ENCODE assay signal across 8 cellular contexts in the genomic region with DNA sequence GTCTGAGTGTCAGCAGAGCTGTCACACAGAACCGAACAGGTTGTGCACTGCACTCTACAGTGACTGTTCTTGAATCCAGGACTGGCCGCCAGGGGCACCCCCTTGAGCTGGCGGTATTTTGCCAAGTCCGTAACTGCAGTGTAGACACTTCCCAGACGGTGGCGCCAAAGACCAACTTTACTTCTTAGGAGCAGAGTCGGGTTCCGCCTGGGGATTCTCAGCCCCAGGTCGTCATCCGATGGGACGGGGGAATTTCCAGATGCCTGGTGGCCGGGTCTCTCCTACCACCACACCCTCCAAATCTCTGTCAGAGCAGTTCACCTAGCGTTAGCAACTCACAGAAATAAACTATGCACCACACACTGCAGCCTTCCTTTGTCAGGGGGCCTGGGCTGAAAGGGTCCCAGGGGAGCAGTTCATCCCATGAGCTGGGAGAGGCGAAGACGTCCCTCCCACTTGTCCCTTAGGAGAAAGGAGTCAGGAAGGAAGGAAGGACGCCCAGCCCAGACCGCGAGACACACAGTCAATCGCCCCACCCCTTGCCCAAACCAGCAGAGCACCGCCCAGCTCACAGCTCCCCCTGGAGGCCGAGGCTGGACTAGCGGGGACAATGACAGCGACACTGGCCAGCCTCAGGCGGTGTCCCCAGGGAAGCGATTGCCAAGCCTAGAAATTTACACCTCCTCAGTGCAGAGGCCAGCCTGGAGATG. TPM values are rescaled to one million over a fixed set of nuclear protein-coding genes. Genes with fewer than 3 reads are reported as not detected.
DNase-seq lines count a peak whose midpoint lies in the region; ATAC-seq, FAIRE-seq and TF ChIP-seq lines count a peak whose summit lies in the region.

No MANE protein-coding gene starts in this region.

- peak; percentile 98 for DNase-seq in ELR (ENCODE audit: low read depth)
- DNase-seq in H54 (ENCODE audit: insufficient read length, low spot score) = peak; percentile 77
- peak; percentile 88 for DNase-seq in LNCaP clone FGC (ENCODE audit: low read depth)
- peak; percentile 98 for DNase-seq in RPMI8226
- DNase-seq in activated T-helper 9 cell treated with anti-CD3 and anti-CD28 coated beads, Interleukin-2, amount 50 U/mL, for 16 hours (ENCODE audit: low read depth) = peak; percentile 94
- peak; percentile 97 for DNase-seq in fibroblast of the aortic adventitia (ENCODE audit: low read depth)
- peak; percentile 98 for DNase-seq in stimulated activated naive CD8-positive, alpha-beta T cell treated with anti-CD3 and anti-CD28 coated beads, Interleukin-15, Interleukin-2, amounts not matched to agents 100 U/mL and 50 U/mL, for 24 hours

- FAIRE-seq in H54 (lab: Jason Lieb, UNC) = peak; percentile 61

- H3K4me3 ChIP-seq in LNCaP clone FGC (ENCODE audit: low read depth, low read length) (peak overlapping the region; percentile 53), fibroblast of the aortic adventitia (ENCODE audit: low read depth, low read length) (peak overlapping the region; percentile 69)

- TF ChIP-seq CTCF in LNCaP clone FGC (IDR thresholded peaks at IDR 0.05; ENCODE audit: control insufficient read depth, extremely low read depth, insufficient read depth) (peak; percentile 99), fibroblast of the aortic adventitia (IDR thresholded peaks at IDR 0.05; ENCODE audit: insufficient read depth, low read length) (peak; percentile 100), nephron (IDR thresholded peaks at IDR 0.05; ENCODE audit: unreplicated experiment in 3 of 3) (peak; percentile 62 to 83 (median 72))

- no peaks in the 10 kb centered on the region for H3K9me3 Mint-ChIP-seq in nephron

- peaks cover 13% of the 10 kb centered on the region for H3K27me3 Mint-ChIP-seq in nephron (ENCODE audit: low read depth)

- TF ChIP-seq POLR2A in H54 (IDR thresholded peaks at IDR 0.05; ENCODE audit: low read depth, low read length) = 0 out of 2 replicates have a peak, but pooled peaks have one; percentile 21

- peak overlapping the region; percentile 84 to 99 (median 97) for H3K27ac Mint-ChIP-seq in nephron

- peak; percentile 91 for ATAC-seq in stimulated activated naive CD8-positive, alpha-beta T cell treated with anti-CD3 and anti-CD28 coated beads, Interleukin-15, Interleukin-2, amounts not matched to agents 100 U/mL and 50 U/mL, for 24 hours

- no peaks in the 10 kb centered on the region for H3K36me3 Mint-ChIP-seq in nephron (ENCODE audit: low read depth)

- peak overlapping the region; percentile 86 to 92 (median 87) for H3K4me3 Mint-ChIP-seq in nephron

- peaks cover 10% of the 10 kb centered on the region for H3K4me1 Mint-ChIP-seq in nephron

RNA-seq across cellular contexts. Expression of gene RIPOR1, which starts 7.4 kb away (rescaled TPM):
- 29.3 and 64.7 TPM in 2 replicates for total RNA-seq in fibroblast of the aortic adventitia (ENCODE audit: low replicate concordance)

RNA-seq across cellular contexts. Expression of gene AGRP, which starts 37.9 kb away (rescaled TPM):
- not detected in 2 replicates for total RNA-seq in fibroblast of the aortic adventitia (ENCODE audit: low replicate concordance)

RNA-seq across cellular contexts. Expression of gene ATP6V0D1, which starts 40.3 kb away (rescaled TPM):
- 47.8 and 114 TPM in 2 replicates for total RNA-seq in fibroblast of the aortic adventitia (ENCODE audit: low replicate concordance)

RNA-seq across cellular contexts. Expression of gene CTCF, which starts 41.1 kb away (rescaled TPM):
- total RNA-seq in fibroblast of the aortic adventitia (ENCODE audit: low replicate concordance) = 22.1 and 34.3 TPM in 2 replicates

Comparison
In these comparisons a context has a peak if more than half of its experiments do, and no peak if none do; other contexts are left out.
1. Peak in every context shown above with its lines: DNase-seq, ATAC-seq and H3K4me3 ChIP-seq.